ENCODE assay signal across 1 cellular context in the genomic region with DNA sequence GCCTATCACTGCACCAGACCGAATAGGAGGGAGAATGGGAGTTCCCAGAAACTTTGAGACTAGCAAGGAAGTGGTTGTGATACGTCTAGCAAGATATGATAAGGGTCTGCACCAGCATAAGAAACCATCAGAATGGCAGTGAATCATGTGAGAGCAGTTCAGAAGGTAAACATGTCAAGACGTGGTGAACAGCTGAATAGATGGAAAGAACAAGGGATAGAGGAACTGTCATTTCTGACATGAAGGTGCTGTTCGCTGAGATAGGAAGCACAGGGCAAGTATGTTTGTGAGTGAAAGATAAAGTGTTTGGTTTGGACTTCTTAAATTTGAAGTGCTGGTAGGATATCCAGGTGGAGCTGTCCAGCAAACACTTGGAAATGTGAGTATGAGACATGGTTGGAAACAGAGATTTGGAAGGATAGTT.
TF ChIP-seq lines count a peak whose summit lies in the region.

No MANE protein-coding gene starts in this region.

TF ChIP-seq in PFSK-1, 5 proteins besides CTCF, POLR2A, EP300 and RAD21 (continued from another document):
- TF ChIP-seq, protein P1, sequence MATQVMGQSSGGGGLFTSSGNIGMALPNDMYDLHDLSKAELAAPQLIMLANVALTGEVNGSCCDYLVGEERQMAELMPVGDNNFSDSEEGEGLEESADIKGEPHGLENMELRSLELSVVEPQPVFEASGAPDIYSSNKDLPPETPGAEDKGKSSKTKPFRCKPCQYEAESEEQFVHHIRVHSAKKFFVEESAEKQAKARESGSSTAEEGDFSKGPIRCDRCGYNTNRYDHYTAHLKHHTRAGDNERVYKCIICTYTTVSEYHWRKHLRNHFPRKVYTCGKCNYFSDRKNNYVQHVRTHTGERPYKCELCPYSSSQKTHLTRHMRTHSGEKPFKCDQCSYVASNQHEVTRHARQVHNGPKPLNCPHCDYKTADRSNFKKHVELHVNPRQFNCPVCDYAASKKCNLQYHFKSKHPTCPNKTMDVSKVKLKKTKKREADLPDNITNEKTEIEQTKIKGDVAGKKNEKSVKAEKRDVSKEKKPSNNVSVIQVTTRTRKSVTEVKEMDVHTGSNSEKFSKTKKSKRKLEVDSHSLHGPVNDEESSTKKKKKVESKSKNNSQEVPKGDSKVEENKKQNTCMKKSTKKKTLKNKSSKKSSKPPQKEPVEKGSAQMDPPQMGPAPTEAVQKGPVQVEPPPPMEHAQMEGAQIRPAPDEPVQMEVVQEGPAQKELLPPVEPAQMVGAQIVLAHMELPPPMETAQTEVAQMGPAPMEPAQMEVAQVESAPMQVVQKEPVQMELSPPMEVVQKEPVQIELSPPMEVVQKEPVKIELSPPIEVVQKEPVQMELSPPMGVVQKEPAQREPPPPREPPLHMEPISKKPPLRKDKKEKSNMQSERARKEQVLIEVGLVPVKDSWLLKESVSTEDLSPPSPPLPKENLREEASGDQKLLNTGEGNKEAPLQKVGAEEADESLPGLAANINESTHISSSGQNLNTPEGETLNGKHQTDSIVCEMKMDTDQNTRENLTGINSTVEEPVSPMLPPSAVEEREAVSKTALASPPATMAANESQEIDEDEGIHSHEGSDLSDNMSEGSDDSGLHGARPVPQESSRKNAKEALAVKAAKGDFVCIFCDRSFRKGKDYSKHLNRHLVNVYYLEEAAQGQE (IDR thresholded peaks at IDR 0.05; ENCODE audit: insufficient read depth in 1 of 2, low read depth in 2 of 2, low read length in 2 of 2): peak; percentile 54 to 87; a peak in 2 of 4 replicates
